ENCODE assay signal across 9 cellular contexts in the genomic region with DNA sequence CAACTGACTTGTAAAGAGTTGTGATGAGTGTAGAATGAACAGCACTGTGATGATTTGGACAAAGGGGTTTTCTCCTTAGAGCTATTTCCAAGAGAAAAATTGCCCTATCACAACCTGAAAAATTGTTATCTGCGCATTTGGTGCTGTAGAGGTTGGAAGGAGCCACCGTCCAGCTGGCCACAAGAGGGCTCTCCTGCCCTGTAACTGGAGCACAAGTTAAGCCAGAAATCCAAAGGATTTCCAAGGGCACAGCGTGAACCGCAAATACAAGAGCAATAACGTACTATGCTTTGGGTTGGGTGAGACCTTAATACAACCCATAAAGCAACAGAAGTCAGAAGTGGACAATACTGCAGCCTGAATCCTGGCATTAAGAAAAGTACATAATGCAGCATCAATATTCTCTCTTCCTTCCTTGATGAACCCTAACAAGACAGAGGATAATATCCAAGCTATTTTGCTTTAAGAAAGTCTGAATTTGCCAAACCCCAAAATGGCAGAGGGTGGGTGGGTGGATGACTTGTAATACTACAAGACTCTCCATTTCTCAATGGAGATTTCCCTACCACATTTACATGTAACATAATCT. TPM values are rescaled to one million over a fixed set of nuclear protein-coding genes. Genes with fewer than 3 reads are reported as not detected.
A peak's percentile ranks its signal among the peaks of the same experiment; 100 is the strongest.
DNase-seq lines count a peak whose midpoint lies in the region; ATAC-seq and TF ChIP-seq lines count a peak whose summit lies in the region.
"Had no signal": no experiment of that assay in that cellular context is flagged by ENCODE, and none has a peak within 500 bp of the region (broad histone marks: within the 10 kb centered on the region; RNA-seq: fewer than 3 reads in every experiment).

No MANE protein-coding gene starts in this region.

- H3K4me3 ChIP-seq in psoas muscle: no peak overlapping the region

- intact Hi-C loops in CD4-positive, alpha-beta T cell (cut with DNase I, micrococcal nuclease): no loop called here
- intact Hi-C loops in psoas muscle (cut with DNase I): loop anchor here (1.0 to 5.0 kb wide), 3 partner anchors 175 to 523 kb away; no protein-coding TSS in a partner anchor

- no peaks in the 10 kb centered on the region for H3K4me1 ChIP-seq in psoas muscle

- H3K36me3 Mint-ChIP-seq in CD4-positive, alpha-beta T cell (ENCODE audit: low read depth): no peaks in the 10 kb centered on the region

- H3K27me3 Mint-ChIP-seq in CD4-positive, alpha-beta T cell: peaks cover 11% of the 10 kb centered on the region

- H3K27ac Mint-ChIP-seq in CD4-positive, alpha-beta T cell: no peak overlapping the region

- no peak overlapping the region for H3K4me3 Mint-ChIP-seq in CD4-positive, alpha-beta T cell

- 4 to 7% (median 7%) methylated on average over 5 of the region's 5 CpGs for WGBS in psoas muscle, 3 donors

- TF ChIP-seq CTCF in CD4-positive, alpha-beta T cell (IDR thresholded peaks at IDR 0.05): peak; percentile 18
- TF ChIP-seq CTCF in VCaP (conservative IDR thresholded peaks at IDR 0.05) (peak; percentile 95), psoas muscle (IDR thresholded peaks at IDR 0.05) (peak; percentile 70)

- H3K36me3 ChIP-seq in psoas muscle (ENCODE audit: insufficient read depth in 1 of 2, low read depth in 1 of 2): no peaks in the 10 kb centered on the region
- H3K36me3 ChIP-seq: neutrophil had no signal

- H3K4me1 Mint-ChIP-seq in CD4-positive, alpha-beta T cell (ENCODE audit: low read depth): no peaks in the 10 kb centered on the region

- H3K9me3 ChIP-seq in CD4-positive, alpha-beta T cell (ENCODE audit: control insufficient read depth, low read length): no peaks in the 10 kb centered on the region
- H3K9me3 ChIP-seq in psoas muscle: no peaks in the 10 kb centered on the region
- H3K9me3 ChIP-seq: neutrophil had no signal

- POLR2A ChIA-PET in CD4-positive, alpha-beta T cell (lab: Charles Lee): no interaction called here

- H3K9me3 Mint-ChIP-seq in CD4-positive, alpha-beta T cell: no peaks in the 10 kb centered on the region

- CTCF ChIA-PET in CD4-positive, alpha-beta T cell (lab: Charles Lee): no interaction called here

- H3K27me3 ChIP-seq in CD4-positive, alpha-beta T cell (ENCODE audit: control insufficient read depth, insufficient read depth, low read length): no peaks in the 10 kb centered on the region
- H3K27me3 ChIP-seq in psoas muscle (ENCODE audit: insufficient read depth in 3 of 3, low read length in 2 of 3): no peaks in the 10 kb centered on the region

- no peak for ATAC-seq in CD4-positive, alpha-beta T cell (ENCODE audit: poor library complexity)
- peak; percentile 62 for ATAC-seq in GM19351 (IDR thresholded peaks at IDR 0.05; ENCODE audit: unreplicated experiment)
- peak; percentile 56 to 73 (median 64) for ATAC-seq in psoas muscle
- ATAC-seq in HG03175 (IDR thresholded peaks at IDR 0.05; ENCODE audit: unreplicated experiment): no peak

- DNase-seq in CD4-positive, alpha-beta T cell: no peak
- DNase-seq in NCI-H1930 (lab: John Stamatoyannopoulos, UW) (peak; percentile 3 to 35), glomerular visceral epithelial cell (ENCODE audit: extremely low spot score) (peak; percentile 68), psoas muscle (peak; percentile 30 to 64), cortex of kidney (lab: John Stamatoyannopoulos, UW) (no peak)

- no peak overlapping the region for H3K27ac ChIP-seq in CD4-positive, alpha-beta T cell (ENCODE audit: low read depth, low read length)
- H3K27ac ChIP-seq in VCaP (no peak overlapping the region), psoas muscle (no peak overlapping the region)
- H3K27ac ChIP-seq: neutrophil had no signal

RNA-seq across cellular contexts. Expression of gene SMIM32, which starts 56.8 kb away (rescaled TPM):
- not detected for total RNA-seq in CD4-positive, alpha-beta T cell
- total RNA-seq in psoas muscle: under 1 TPM in 2 of 4 donors, not detected in 2; 0.36 to 0.82 TPM
- polyA plus RNA-seq in psoas muscle: under 1 TPM in 2 of 3 donors, not detected in 1; 0.06 to 0.10 TPM

Comparison
In these comparisons a context has a peak if more than half of its experiments do, and no peak if none do; other contexts are left out.
1. ATAC-seq: peak in GM19351 (single experiment) and psoas muscle (4 of 4); none in CD4-positive, alpha-beta T cell (single experiment) and HG03175 (single experiment).
2. DNase-seq: peak in NCI-H1930 (2 of 2), glomerular visceral epithelial cell (single experiment) and psoas muscle (2 of 2); none in CD4-positive, alpha-beta T cell (0 of 10) and cortex of kidney (single experiment).
3. CTCF ChIP-seq: peak in every context shown above with its lines; median percentile 95 in VCaP; 70 in psoas muscle; 18 in CD4-positive, alpha-beta T cell.
4. intact Hi-C loops: an anchor here in psoas muscle (1.0 to 5.0 kb wide); none called in CD4-positive, alpha-beta T cell.